Comparison of ENCODE assay signal across 9 cellular contexts in the genomic region with DNA sequence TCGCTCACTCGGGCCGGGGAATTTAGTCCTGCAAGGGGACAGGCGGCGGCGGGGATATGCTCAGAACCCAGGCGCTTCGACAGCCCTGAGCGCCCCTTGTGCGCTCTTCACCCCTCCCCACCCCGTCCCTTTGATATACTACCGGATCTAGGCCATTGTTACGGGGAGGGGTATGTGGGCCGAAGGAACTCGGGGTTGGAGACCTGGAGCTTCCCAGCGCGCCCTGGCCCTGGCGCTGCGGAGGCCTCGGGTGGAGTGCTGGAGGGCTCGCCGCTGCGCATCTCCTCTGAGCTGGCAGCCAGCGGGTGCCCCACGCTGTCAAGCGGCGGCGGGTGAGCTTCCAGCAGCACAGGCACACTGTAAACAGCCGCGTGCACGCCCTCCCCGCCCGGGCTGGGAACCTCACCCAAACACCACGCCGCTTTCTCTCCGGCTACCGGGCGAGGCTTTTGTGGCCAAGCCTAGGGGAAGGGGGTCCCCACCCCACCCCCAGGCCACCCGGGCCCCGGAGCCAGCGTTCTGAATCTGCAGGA. TPM values are rescaled to one million over a fixed set of nuclear protein-coding genes. Genes with fewer than 3 reads are reported as not detected.
A peak's percentile ranks its signal among the peaks of the same experiment; 100 is the strongest.
DNase-seq lines count a peak whose midpoint lies in the region; ATAC-seq and TF ChIP-seq lines count a peak whose summit lies in the region.
"Had no signal": no experiment of that assay in that cellular context is flagged by ENCODE, and none has a peak within 500 bp of the region (broad histone marks: within the 10 kb centered on the region; RNA-seq: fewer than 3 reads in every experiment).

No MANE protein-coding gene starts in this region.

- H3K27me3 ChIP-seq in DOHH2 (ENCODE audit: control insufficient read depth, low read length) (peaks cover 14% of the 10 kb centered on the region), NT2/D1 (ENCODE audit: insufficient read depth, insufficient read length) (peaks cover 71% of the 10 kb centered on the region), duodenal mucosa (ENCODE audit: control insufficient read depth in 1 of 2, insufficient read depth in 2 of 2, low read length in 2 of 2) (no peaks in the 10 kb centered on the region), MM.1S (replicated peaks; ENCODE audit: insufficient read depth, low read length) (no peaks in the 10 kb centered on the region)

- no peak for DNase-seq in NT2/D1 (ENCODE audit: low read depth, low spot score)
- DNase-seq in mucosa of descending colon, result peak; percentile 52 to 72 (median 66)
- no peak for DNase-seq in MM.1S
- no peak for DNase-seq in NCI-H774 (lab: John Stamatoyannopoulos, UW)

- H3K36me3 ChIP-seq in DOHH2 (ENCODE audit: control insufficient read depth, low read length) (no peaks in the 10 kb centered on the region), NT2/D1 (ENCODE audit: insufficient read depth, insufficient read length, low read length) (no peaks in the 10 kb centered on the region), duodenal mucosa (ENCODE audit: control insufficient read depth in 1 of 2, insufficient read depth in 2 of 2, low read length in 2 of 2) (no peaks in the 10 kb centered on the region), mucosa of descending colon (ENCODE audit: low read depth) (no peaks in the 10 kb centered on the region), MM.1S (replicated peaks; ENCODE audit: insufficient read depth, low read length) (no peaks in the 10 kb centered on the region)

- H3K9me2 ChIP-seq in DOHH2 (replicated peaks; ENCODE audit: control insufficient read depth, low read length) (no peaks in the 10 kb centered on the region), MM.1S (replicated peaks; ENCODE audit: insufficient read depth, low read length) (no peaks in the 10 kb centered on the region)

- H3K9ac ChIP-seq in NT2/D1 (ENCODE audit: insufficient read length, low read depth), result peak overlapping the region; percentile 77
- peak overlapping the region in 1 of 2 donors; percentile 25 for H3K9ac ChIP-seq in duodenal mucosa (ENCODE audit: low read depth in 1 of 2, low read length in 2 of 2)
- H3K9ac ChIP-seq in MM.1S (ENCODE audit: low read length), result no peak overlapping the region

- intact Hi-C loops in mucosa of descending colon (cut with DNase I, micrococcal nuclease), result loop anchor here in 1 of 2 donors (10.0 kb wide), 1 partner anchor 57 kb away; a partner anchor contains a TSS

- ATAC-seq in mucosa of descending colon (peak; percentile 56), HG03280 (IDR thresholded peaks at IDR 0.05; ENCODE audit: unreplicated experiment) (no peak), HG02870 (IDR thresholded peaks at IDR 0.05; ENCODE audit: unreplicated experiment) (no peak)

- no peaks in the 10 kb centered on the region for H4K20me1 ChIP-seq in DOHH2 (ENCODE audit: control insufficient read depth, insufficient read depth, low read depth, low read length)
- H4K20me1 ChIP-seq in MM.1S (ENCODE audit: insufficient read depth, low read length), result no peaks in the 10 kb centered on the region

- H3K4me3 ChIP-seq in DOHH2 (ENCODE audit: low read length) (peak overlapping the region; percentile 70), NT2/D1 (ENCODE audit: insufficient read length, low read depth) (peak overlapping the region; percentile 46), duodenal mucosa (ENCODE audit: low read depth in 1 of 2, low read length in 2 of 2) (peak overlapping the region; percentile 57 to 58), mucosa of descending colon (no peak overlapping the region), MM.1S (ENCODE audit: low read length) (no peak overlapping the region)

- H3K4me1 ChIP-seq in DOHH2 (ENCODE audit: control insufficient read depth, low read length), result peaks cover 59% of the 10 kb centered on the region
- peaks cover 25% of the 10 kb centered on the region for H3K4me1 ChIP-seq in NT2/D1 (ENCODE audit: insufficient read depth, insufficient read length)
- H3K4me1 ChIP-seq in duodenal mucosa (ENCODE audit: control insufficient read depth in 1 of 2, insufficient read depth in 2 of 2, low read length in 2 of 2), result peaks cover 10% of the 10 kb centered on the region in 2 donors
- peaks cover 6% of the 10 kb centered on the region for H3K4me1 ChIP-seq in mucosa of descending colon (ENCODE audit: low read depth)
- H3K4me1 ChIP-seq in MM.1S (ENCODE audit: low read length), result no peaks in the 10 kb centered on the region

- H3F3A ChIP-seq in DOHH2 (ENCODE audit: control insufficient read depth, insufficient read depth), result 0 out of 2 replicates have a peak, but pooled peaks cover 4% of the 10 kb centered on the region
- peaks cover 3% of the 10 kb centered on the region; the same call in 1 of the 2 replicates for H3F3A ChIP-seq in MM.1S (ENCODE audit: insufficient read depth, low read length)

- no peaks in the 10 kb centered on the region for H3K79me2 ChIP-seq in DOHH2 (ENCODE audit: control insufficient read depth, low read length)
- H3K79me2 ChIP-seq in MM.1S (ENCODE audit: low read length), result no peaks in the 10 kb centered on the region

- H3K27ac ChIP-seq in DOHH2 (ENCODE audit: low read depth, low read length), result no peak overlapping the region
- H3K27ac ChIP-seq in duodenal mucosa (ENCODE audit: low read depth, low read length), result no peak overlapping the region
- no peak overlapping the region for H3K27ac ChIP-seq in MM.1S (ENCODE audit: low read length)
- H3K27ac ChIP-seq: KMS-11 had no signal

- no peak overlapping the region for H2AFZ ChIP-seq in MM.1S (ENCODE audit: low read length)

- no peaks in the 10 kb centered on the region for H3K9me3 ChIP-seq in DOHH2 (ENCODE audit: control insufficient read depth, insufficient read depth, low read length)
- H3K9me3 ChIP-seq in NT2/D1 (ENCODE audit: insufficient read depth, low read length), result peaks cover 5% of the 10 kb centered on the region; the same call in 1 of the 2 replicates
- no peaks in the 10 kb centered on the region for H3K9me3 ChIP-seq in duodenal mucosa (ENCODE audit: control insufficient read depth in 1 of 2, low read length in 2 of 2)
- no peaks in the 10 kb centered on the region for H3K9me3 ChIP-seq in mucosa of descending colon
- H3K9me3 ChIP-seq in MM.1S (replicated peaks; ENCODE audit: insufficient read depth, low read length), result no peaks in the 10 kb centered on the region

- no peak for TF ChIP-seq CTCF in DOHH2 (IDR thresholded peaks at IDR 0.05; ENCODE audit: low read depth, low read length, poor library complexity, severe bottlenecking)
- no peak for TF ChIP-seq CTCF in mucosa of descending colon (IDR thresholded peaks at IDR 0.05)
- TF ChIP-seq CTCF in MM.1S (IDR thresholded peaks at IDR 0.05; ENCODE audit: low read length), result no peak

- peak overlapping the region; percentile 80 for H3K4me2 ChIP-seq in DOHH2 (ENCODE audit: low read length)
- H3K4me2 ChIP-seq in MM.1S (ENCODE audit: low read depth, low read length), result no peak overlapping the region

RNA-seq across cellular contexts. Expression of a gene that starts 54.5 kb away (rescaled TPM):
- 10 to 100 TPM; 18.7 to 26.3 (median 23.6) TPM for total RNA-seq in mucosa of descending colon

Comparison
In these comparisons a context has a peak if more than half of its experiments do, and no peak if none do; other contexts are left out.
1. H3K4me3 ChIP-seq: peak in DOHH2 (single experiment), NT2/D1 (single experiment) and duodenal mucosa (2 of 2); none in mucosa of descending colon (single experiment) and MM.1S (single experiment).
2. DNase-seq: peak in mucosa of descending colon (3 of 3); none in NT2/D1 (single experiment), MM.1S (single experiment) and NCI-H774 (single experiment).